ENCODE assay signal across 8 cellular contexts in the genomic region with DNA sequence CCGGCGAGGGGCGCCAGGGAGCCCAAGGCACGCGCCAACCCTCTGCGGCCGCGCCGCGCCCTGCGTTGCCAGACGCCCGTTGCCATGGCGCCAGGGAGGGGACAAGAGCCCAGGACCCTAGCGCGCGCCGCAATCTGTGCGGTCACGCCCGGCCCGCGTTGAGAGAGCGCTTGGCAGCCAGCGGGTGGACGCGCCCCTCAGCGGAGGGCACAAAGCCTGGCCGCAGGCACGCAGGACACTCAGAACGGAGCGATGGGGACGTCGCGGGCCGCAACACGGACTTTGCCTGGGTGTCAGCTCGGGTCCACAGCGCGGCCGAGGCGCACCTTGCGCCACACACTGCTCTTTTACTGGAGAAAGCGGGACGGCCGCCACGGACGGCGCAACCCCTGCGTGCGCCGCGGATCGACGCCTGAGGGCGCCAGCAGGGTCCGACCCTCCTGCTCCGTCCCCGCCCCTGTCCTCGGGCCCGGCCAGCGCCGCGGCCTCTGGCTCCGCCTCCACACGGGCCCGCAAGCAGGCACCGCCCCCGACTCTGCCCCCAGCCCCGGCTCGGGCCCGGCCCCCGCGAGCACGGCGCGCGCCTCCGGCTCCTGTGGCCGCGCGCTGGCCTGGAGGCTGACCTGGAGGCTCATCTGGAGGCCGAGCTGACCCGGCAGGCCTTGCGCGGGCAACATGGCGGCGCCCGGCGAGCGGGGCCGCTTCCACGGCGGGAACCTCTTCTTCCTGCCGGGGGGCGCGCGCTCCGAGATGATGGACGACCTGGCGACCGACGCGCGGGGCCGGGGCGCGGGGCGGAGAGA. TPM values are rescaled to one million over a fixed set of nuclear protein-coding genes. Genes with fewer than 3 reads are reported as not detected.
DNase-seq lines count a peak whose midpoint lies in the region; TF ChIP-seq lines count a peak whose summit lies in the region.

A gene (plus strand): TSS at position 650 of the 803 bp plus-strand sequence. CDS start 26 bp downstream, at position 676.

- H4K5ac ChIP-seq in H9 (ENCODE audit: insufficient read length, low read depth, low read length), result no peak within 1 kb of the TSS

- peaks cover 24% of the 10 kb centered on the region for H3K23me2 ChIP-seq in H9 (ENCODE audit: insufficient read length, low read depth, low read length, poor library complexity, severe bottlenecking)

- peak within 1 kb of the TSS; percentile 69 to 78 for H3K4me3 ChIP-seq in neutrophil (ENCODE audit: low read depth in 1 of 2, low read length in 1 of 2)
- H3K4me3 ChIP-seq in urinary bladder (ENCODE audit: low read depth, low read length), result peak within 1 kb of the TSS; percentile 76

- H3K36me3 Mint-ChIP-seq in H9 (ENCODE audit: insufficient read depth in 1 of 3, low read depth in 3 of 3), result peaks cover 0 to 20% (median 18%) of the 10 kb centered on the region in 3 experiments
- H3K36me3 Mint-ChIP-seq in activated naive CD8-positive, alpha-beta T cell treated with anti-CD3 and anti-CD28 coated beads for 36 hours, result peaks cover 12% of the 10 kb centered on the region

- H3K27ac Mint-ChIP-seq in H9, result peak within 1 kb of the TSS; percentile 26 to 92 (median 50); a peak in 4 of 7 replicates
- H3K27ac Mint-ChIP-seq in activated naive CD8-positive, alpha-beta T cell treated with anti-CD3 and anti-CD28 coated beads for 36 hours, result peak within 1 kb of the TSS; percentile 12

- H2BK120ac ChIP-seq in H9 (ENCODE audit: low read depth, low read length, poor library complexity, severe bottlenecking), result no peak within 1 kb of the TSS

- DNase-seq in H9 (peak; percentile 95), LoVo (ENCODE audit: low spot score) (peak; percentile 95), SHP77 treated with DMSO at 0.1 percent for 48 hours (lab: John Stamatoyannopoulos, UW) (peak; percentile 54), glomerular endothelial cell (ENCODE audit: extremely low read depth, low read depth, low spot score) (no peak)
- peak; percentile 85 for DNase-seq in activated naive CD8-positive, alpha-beta T cell treated with anti-CD3 and anti-CD28 coated beads for 36 hours

- H3K36me3 ChIP-seq in neutrophil (no peaks in the 10 kb centered on the region), urinary bladder (ENCODE audit: insufficient read depth) (peaks cover 5% of the 10 kb centered on the region)

- H3K27me3 ChIP-seq in H9 (ENCODE audit: insufficient read depth, low read length) (peaks cover 25% of the 10 kb centered on the region), neutrophil (peaks cover 63% of the 10 kb centered on the region)

- no peak within 1 kb of the TSS for H3K56ac ChIP-seq in H9 (ENCODE audit: insufficient read length, low read depth, low read length)

- no peak within 1 kb of the TSS for H2BK5ac ChIP-seq in H9 (ENCODE audit: insufficient read length, low read length)

- no peak within 1 kb of the TSS for H2BK12ac ChIP-seq in H9 (ENCODE audit: insufficient read length, low read depth, low read length)

- H4K8ac ChIP-seq in H9 (replicated peaks; ENCODE audit: insufficient read length, low read depth, low read length), result no peak within 1 kb of the TSS

- H2BK20ac ChIP-seq in H9 (ENCODE audit: low read depth, low read length, poor library complexity, severe bottlenecking), result no peak within 1 kb of the TSS

- TF ChIP-seq CTCF in H9 (conservative IDR thresholded peaks at IDR 0.05) (peak; percentile 55), neutrophil (IDR thresholded peaks at IDR 0.05) (peak; percentile 64)

- H3K4me2 ChIP-seq in H9 (ENCODE audit: insufficient read depth, insufficient read length, low read length), result peak within 1 kb of the TSS; percentile 81

- no CpG with 5 or more reads among the region's 109 CpGs for WGBS in H9 (ENCODE audit: extremely low coverage, insufficient read length, low lambda C conversion rate)
- under 1% methylated on average over 109 of the region's 109 CpGs for WGBS in urinary bladder

- peak within 1 kb of the TSS; percentile 52 for H3K9ac ChIP-seq in H9 (ENCODE audit: extremely low read depth, insufficient read length, low read length)

- H3K18ac ChIP-seq in H9 (ENCODE audit: insufficient read length, low read depth, low read length), result peak within 1 kb of the TSS; percentile 38

- no peak within 1 kb of the TSS for H2AFZ ChIP-seq in H9 (ENCODE audit: low read length)

- TF ChIP-seq POLR2A in GM10847 (IDR thresholded peaks at IDR 0.05; ENCODE audit: extremely low read depth, insufficient read length), result peak; percentile 87

- no peaks in the 10 kb centered on the region for H3K79me1 ChIP-seq in H9 (ENCODE audit: insufficient read depth, low read depth, low read length, poor library complexity, severe bottlenecking)

- H3K79me2 ChIP-seq in H9 (ENCODE audit: insufficient read depth, low read length), result no peaks in the 10 kb centered on the region; the same call in 1 of the 2 replicates

- H3K14ac ChIP-seq in H9 (ENCODE audit: insufficient read depth, low read length), result peak within 1 kb of the TSS; percentile 52; the same call in 1 of the 2 replicates

- H3K4ac ChIP-seq in H9 (ENCODE audit: low read depth, low read length), result no peak within 1 kb of the TSS

- peaks cover 22 to 30% of the 10 kb centered on the region in 2 experiments for H3K4me1 Mint-ChIP-seq in H9
- peaks cover 20% of the 10 kb centered on the region for H3K4me1 Mint-ChIP-seq in activated naive CD8-positive, alpha-beta T cell treated with anti-CD3 and anti-CD28 coated beads for 36 hours

- peaks cover 2% of the 10 kb centered on the region for H4K20me1 ChIP-seq in H9 (ENCODE audit: control insufficient read depth, insufficient read depth, insufficient read length)

- no peak within 1 kb of the TSS for H3K27ac ChIP-seq in H9 (ENCODE audit: insufficient read length, low read depth, low read length)
- H3K27ac ChIP-seq in neutrophil, result peak within 1 kb of the TSS; percentile 69
- peak within 1 kb of the TSS; percentile 59 for H3K27ac ChIP-seq in urinary bladder (ENCODE audit: low read depth)

- H3K4me3 Mint-ChIP-seq in H9, result peak within 1 kb of the TSS; percentile 85 to 88
- peak within 1 kb of the TSS; percentile 84 for H3K4me3 Mint-ChIP-seq in activated naive CD8-positive, alpha-beta T cell treated with anti-CD3 and anti-CD28 coated beads for 36 hours

- H4K91ac ChIP-seq in H9 (ENCODE audit: insufficient read length, low read depth, low read length), result no peak within 1 kb of the TSS

- no peak within 1 kb of the TSS for H2BK15ac ChIP-seq in H9 (ENCODE audit: low read depth, low read length)

- H2AK5ac ChIP-seq in H9 (ENCODE audit: insufficient read length, low read length), result no peak within 1 kb of the TSS

- no peak within 1 kb of the TSS for H3K23ac ChIP-seq in H9 (ENCODE audit: insufficient read length, low read depth, low read length)

- no peak within 1 kb of the TSS for H3T11ph ChIP-seq in H9 (ENCODE audit: low read length)

- no peaks in the 10 kb centered on the region; a peak in 1 of 5 replicates for H3K9me3 Mint-ChIP-seq in H9
- no peaks in the 10 kb centered on the region for H3K9me3 Mint-ChIP-seq in activated naive CD8-positive, alpha-beta T cell treated with anti-CD3 and anti-CD28 coated beads for 36 hours

- H3K9me3 ChIP-seq in H9 (ENCODE audit: control insufficient read depth, low read depth, low read length) (no peaks in the 10 kb centered on the region), neutrophil (no peaks in the 10 kb centered on the region)

- peaks cover 52% of the 10 kb centered on the region for H3K27me3 Mint-ChIP-seq in H9 (ENCODE audit: low read depth)
- H3K27me3 Mint-ChIP-seq in activated naive CD8-positive, alpha-beta T cell treated with anti-CD3 and anti-CD28 coated beads for 36 hours, result peaks cover 43% of the 10 kb centered on the region

- H3K4me1 ChIP-seq in H9 (ENCODE audit: insufficient read depth, low read length) (no peaks in the 10 kb centered on the region; the same call in 1 of the 2 replicates), neutrophil (ENCODE audit: control insufficient read depth in 1 of 2, insufficient read depth in 1 of 2, low read depth in 1 of 2, low read length in 1 of 2) (peaks cover 20% of the 10 kb centered on the region in 2 experiments), urinary bladder (ENCODE audit: insufficient read depth) (no peaks in the 10 kb centered on the region)

RNA-seq across cellular contexts. Expression of the gene that starts here (rescaled TPM):
- total RNA-seq in H9 (2021), result 49.1 and 50.4 TPM in 2 replicates
- total RNA-seq in activated naive CD8-positive, alpha-beta T cell treated with anti-CD3 and anti-CD28 coated beads for 36 hours, result 10 to 100 TPM; 27.3 to 29.5 TPM
- 18.7 and 22.2 TPM in 2 replicates for total RNA-seq in glomerular endothelial cell
- total RNA-seq in urinary bladder, result 7.7 TPM
- polyA plus RNA-seq in urinary bladder, result 27.8 TPM
